Comparison of ENCODE assay signal across 8 cellular contexts in the genomic region with DNA sequence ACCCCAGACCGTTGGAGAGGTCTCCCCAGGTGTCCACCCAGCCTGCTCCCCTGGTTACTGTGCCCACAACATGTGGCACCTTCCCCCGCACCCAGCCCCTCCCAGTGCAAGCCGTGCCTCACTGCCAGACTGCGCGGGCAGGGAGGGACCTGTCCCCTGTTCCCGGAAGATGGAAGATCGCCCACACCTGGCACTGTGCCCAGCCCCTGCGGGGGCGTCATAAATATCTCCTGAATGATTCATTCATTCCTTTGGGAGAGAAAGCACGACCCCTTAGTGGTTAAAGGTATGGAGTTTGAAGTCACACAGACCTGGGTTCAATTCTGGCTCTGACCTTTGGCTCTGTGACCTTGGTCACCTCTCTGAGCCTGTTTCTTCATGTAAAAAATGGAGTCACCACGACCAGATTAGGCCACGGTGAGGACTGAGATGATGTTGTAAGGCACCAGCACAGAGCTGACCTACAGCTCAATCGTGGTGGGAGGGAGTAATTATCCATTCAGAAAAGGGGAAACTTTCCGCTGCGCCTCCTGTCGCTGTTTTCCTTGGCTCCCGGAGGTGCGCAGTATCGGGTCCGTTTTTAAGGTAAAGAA. TPM values are rescaled to one million over a fixed set of nuclear protein-coding genes. Genes with fewer than 3 reads are reported as not detected.
DNase-seq lines count a peak whose midpoint lies in the region; ATAC-seq and TF ChIP-seq lines count a peak whose summit lies in the region.

No MANE protein-coding gene starts in this region.

- peaks cover 30% of the 10 kb centered on the region for H3F3A ChIP-seq in PC-9 (ENCODE audit: insufficient read depth, low read depth)

- H3K79me2 ChIP-seq in PC-9 (ENCODE audit: low read depth), result peaks cover 5% of the 10 kb centered on the region; the same call in 1 of the 2 replicates
- H3K79me2 ChIP-seq in osteoblast (ENCODE audit: insufficient read depth, low read length), result no peaks in the 10 kb centered on the region

- H3K27ac ChIP-seq in PC-9, result peak overlapping the region; percentile 50
- H3K27ac ChIP-seq in osteoblast (ENCODE audit: low read depth, low read length), result peak overlapping the region; percentile 5

- TF ChIP-seq CTCF in PC-9 (conservative IDR thresholded peaks at IDR 0.05) (no peak), osteoblast (IDR thresholded peaks at IDR 0.05; ENCODE audit: extremely low read depth, low read depth, low read length) (no peak)

- H3K9me2 ChIP-seq in PC-9 (ENCODE audit: insufficient read depth), result no peaks in the 10 kb centered on the region

- H3K4me3 ChIP-seq in PC-9 (peak overlapping the region; percentile 80), osteoblast (ENCODE audit: insufficient read depth, low read length) (peak overlapping the region; percentile 72)

- ATAC-seq in esophagus mucosa, result peak; percentile 70
- ATAC-seq in HG03442 (IDR thresholded peaks at IDR 0.05; ENCODE audit: unreplicated experiment), result no peak
- no peak for ATAC-seq in HG02610 (IDR thresholded peaks at IDR 0.05; ENCODE audit: unreplicated experiment)

- intact Hi-C loops in PC-9 (cut with micrococcal nuclease; ENCODE audit: unreplicated experiment), result loop anchor here (1.0 to 2.0 kb wide), 2 partner anchors 33 to 176 kb away; no protein-coding TSS in a partner anchor

- H3K4me1 ChIP-seq in PC-9 (replicated peaks; ENCODE audit: insufficient read depth) (peaks cover 44% of the 10 kb centered on the region), osteoblast (ENCODE audit: insufficient read depth, low read length) (peaks cover 26% of the 10 kb centered on the region)

- POLR2A ChIA-PET in PC-9 (lab: Charles Lee; ENCODE audit: unreplicated experiment), result interaction anchor here (0.5 to 0.7 kb wide), 6 partner anchors 33 to 281 kb away, joined by 3 to 7 read pairs (median 5); a partner anchor contains a TSS

- no TSS peak for BruUV-seq in PC-9 (replicated peaks; lab: Mats Ljungman, UMichigan)

- DNase-seq in GM03348 (ENCODE audit: low spot score) (peak; percentile 37), PC-9 (peak; percentile 86 to 95), osteoblast (ENCODE audit: insufficient read length, low spot score, missing footprints) (peak; percentile 86), hippocampal formation (lab: John Stamatoyannopoulos, UW) (no peak)
- no peak for DNase-seq in activated CD4-positive, CD25-positive, alpha-beta regulatory T cell treated with anti-CD3 and anti-CD28 coated beads, Interleukin-2, amount 50 U/mL, for 72 hours

- H4K20me1 ChIP-seq in PC-9 (ENCODE audit: insufficient read depth) (no peaks in the 10 kb centered on the region), osteoblast (ENCODE audit: insufficient read depth, low read length) (no peaks in the 10 kb centered on the region)

- CTCF ChIA-PET in PC-9 (lab: Charles Lee), result interaction anchor here (0.6 to 1.4 kb wide), 14 partner anchors 9 to 663 kb away, joined by 3 to 16 read pairs (median 4); no protein-coding TSS in a partner anchor

- H3K9me3 ChIP-seq in PC-9 (ENCODE audit: insufficient read depth, low read depth) (no peaks in the 10 kb centered on the region), osteoblast (ENCODE audit: low read depth, low read length) (no peaks in the 10 kb centered on the region)

- H3K4me2 ChIP-seq in PC-9, result peak overlapping the region; percentile 78
- peak overlapping the region; percentile 76 for H3K4me2 ChIP-seq in osteoblast (ENCODE audit: insufficient read depth, low read length)

- H3K27me3 ChIP-seq in PC-9 (ENCODE audit: insufficient read depth, low read depth), result no peaks in the 10 kb centered on the region
- no peaks in the 10 kb centered on the region for H3K27me3 ChIP-seq in osteoblast (ENCODE audit: insufficient read depth, low read length)

- no peaks in the 10 kb centered on the region for H3K36me3 ChIP-seq in PC-9 (ENCODE audit: low read depth)
- H3K36me3 ChIP-seq in osteoblast (ENCODE audit: insufficient read depth, low read length), result no peaks in the 10 kb centered on the region

- H2AFZ ChIP-seq in PC-9 (peak overlapping the region; percentile 95), osteoblast (ENCODE audit: low read length) (peak overlapping the region; percentile 23)

RNA-seq across cellular contexts. Expression of a gene that starts 0.5 kb away (rescaled TPM):
- total RNA-seq in PC-9 (2021), result 11.1 and 12.3 TPM in 2 replicates
- 0.92 TPM for total RNA-seq in esophagus mucosa
- total RNA-seq in osteoblast, result 4.0 and 4.1 TPM in 2 replicates

RNA-seq across cellular contexts. Expression of a gene that starts 34.2 kb away (rescaled TPM):
- 127 and 156 TPM in 2 replicates for total RNA-seq in PC-9 (2021)
- 161 TPM for total RNA-seq in esophagus mucosa
- 26.8 and 27.5 TPM in 2 replicates for total RNA-seq in osteoblast

RNA-seq across cellular contexts. Expression of a gene that starts 47.3 kb away (rescaled TPM):
- not detected in 2 replicates for total RNA-seq in PC-9 (2021)
- total RNA-seq in esophagus mucosa, result not detected
- total RNA-seq in osteoblast, result not detected in 2 replicates

Comparison
In these comparisons a context has a peak if more than half of its experiments do, and no peak if none do; other contexts are left out.
1. DNase-seq: peak in GM03348 (single experiment), PC-9 (2 of 2) and osteoblast (single experiment); none in hippocampal formation (0 of 2) and activated CD4-positive, CD25-positive, alpha-beta regulatory T cell treated with anti-CD3 and anti-CD28 coated beads, Interleukin-2, amount 50 U/mL, for 72 hours (single experiment).